20 cellular contexts compared by ENCODE assay signal in the genomic region with DNA sequence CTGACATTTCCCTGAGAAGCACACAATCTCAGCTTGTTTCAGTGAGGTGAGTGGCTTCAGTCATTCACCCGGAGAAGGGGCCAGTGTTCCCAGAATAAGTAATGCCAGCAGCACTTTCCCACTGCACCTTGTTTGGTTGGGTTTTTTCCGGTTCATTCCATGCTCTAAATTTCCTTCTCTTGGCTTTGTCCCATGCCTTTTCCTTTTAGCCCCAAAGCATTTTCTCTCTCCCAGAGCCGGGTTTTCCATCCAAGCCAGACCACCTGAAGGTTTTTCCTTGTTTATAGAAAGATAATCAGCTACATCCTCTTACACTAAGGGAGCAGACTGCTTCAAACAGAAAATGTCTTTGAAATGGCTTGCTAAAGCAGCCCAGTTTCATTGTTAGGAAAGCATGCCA.
DNase-seq lines count a peak whose midpoint lies in the region; TF ChIP-seq lines count a peak whose summit lies in the region.
"Had no signal": no experiment of that assay in that cellular context is flagged by ENCODE, and none has a peak within 500 bp of the region (broad histone marks: within the 10 kb centered on the region; RNA-seq: fewer than 3 reads in every experiment).

No MANE protein-coding gene starts in this region.

- H3K27ac ChIP-seq in mammary epithelial cell (ENCODE audit: insufficient read depth, low read depth, low read length): no peak overlapping the region
- no peak overlapping the region for H3K27ac ChIP-seq in endodermal cell (ENCODE audit: low read depth, low read length)
- H3K27ac ChIP-seq: C4-2B had no signal

- POLR2A ChIA-PET in MCF 10A (lab: Yijun Ruan, JAX): interaction anchor here (0.7 kb wide), 1 partner anchor 20 kb away, joined by 3 read pairs; no protein-coding TSS in a partner anchor

- intact Hi-C loops in MCF 10A (cut with micrococcal nuclease): no loop called here
- intact Hi-C loops in mammary epithelial cell (cut with micrococcal nuclease): no loop called here
- intact Hi-C loops in posterior vena cava (cut with DNase I): no loop called here
- intact Hi-C loops in posterior cingulate gyrus (cut with DNase I): no loop called here

- H3K27ac Mint-ChIP-seq in MCF 10A (ENCODE audit: low read depth, unreplicated experiment) (peak overlapping the region; percentile 44), endodermal cell (peak overlapping the region; percentile 73)
- H3K27ac Mint-ChIP-seq: HFFc6 had no signal

- H3K36me3 ChIP-seq in mammary epithelial cell (ENCODE audit: insufficient read depth, low read length): no peaks in the 10 kb centered on the region
- no peaks in the 10 kb centered on the region for H3K36me3 ChIP-seq in endodermal cell (ENCODE audit: control insufficient read depth, insufficient read depth, low read length)
- H3K36me3 ChIP-seq: MG63 had no signal

- H3K9me3 ChIP-seq in mammary epithelial cell (replicated peaks; ENCODE audit: insufficient read depth, low read length) (no peaks in the 10 kb centered on the region), endodermal cell (ENCODE audit: control insufficient read depth, low read length) (peaks cover 22% of the 10 kb centered on the region)
- H3K9me3 ChIP-seq: MG63 had no signal

- dilution Hi-C loops in mammary epithelial cell (cut with HindIII; ENCODE audit: low sequenced_read_pairs): no loop called here

- WGBS in mammary epithelial cell (ENCODE audit: low coverage, missing lambda C conversion rate): 3% methylated on average over 3 of the region's 3 CpGs
- 71 to 73% methylated on average over 2 to 3 of the region's 3 CpGs for WGBS in endodermal cell (ENCODE audit: insufficient coverage in 1 of 2, insufficient read length in 1 of 2), 2 experiments

- BruUV-seq in MCF 10A (replicated peaks; lab: Mats Ljungman, UMichigan) (no TSS peak), mammary epithelial cell (replicated peaks; lab: Mats Ljungman, UMichigan) (no TSS peak)

- H3K4me1 ChIP-seq in mammary epithelial cell (ENCODE audit: insufficient read depth, low read length): no peaks in the 10 kb centered on the region
- peaks cover 21% of the 10 kb centered on the region for H3K4me1 ChIP-seq in endodermal cell (ENCODE audit: control insufficient read depth, insufficient read depth, low read length)

- TF ChIP-seq CTCF in MCF 10A (IDR thresholded peaks at IDR 0.05; ENCODE audit: unreplicated experiment) (no peak), mammary epithelial cell (conservative IDR thresholded peaks at IDR 0.05 in 1 of 2, IDR thresholded peaks at IDR 0.05 in 1 of 2; ENCODE audit: extremely low read depth in 1 of 2, insufficient read depth in 1 of 2, low read depth in 1 of 2, low read length in 2 of 2) (no peak), endodermal cell (conservative IDR thresholded peaks at IDR 0.05) (no peak), GM13977 (IDR thresholded peaks at IDR 0.05; ENCODE audit: extremely low read depth, insufficient read depth, missing control alignments) (no peak)

- H3K27me3 ChIP-seq in mammary epithelial cell (ENCODE audit: insufficient read depth, low read length): no peaks in the 10 kb centered on the region
- H3K27me3 ChIP-seq in endodermal cell (ENCODE audit: control insufficient read depth, insufficient read depth, low read length, poor library complexity, severe bottlenecking): no peaks in the 10 kb centered on the region

- H3K9me3 Mint-ChIP-seq in MCF 10A (ENCODE audit: unreplicated experiment) (no peaks in the 10 kb centered on the region), endodermal cell (peaks cover 15% of the 10 kb centered on the region)

- H4K20me1 ChIP-seq in mammary epithelial cell (ENCODE audit: insufficient read depth, low read length): no peaks in the 10 kb centered on the region

- in situ Hi-C loops in mammary epithelial cell (cut with MboI; ENCODE audit: low sequenced_read_pairs in 2 of 2): no loop called here
- in situ Hi-C loops in GM13977 (cut with MboI; ENCODE audit: low pct_unique_long_range_greater_than_20kb, low sequenced_read_pairs, unreplicated experiment): no loop called here

- H2AFZ ChIP-seq in mammary epithelial cell (ENCODE audit: low read depth, low read length): no peak overlapping the region

- H3K4me3 ChIP-seq in mammary epithelial cell (replicated peaks in 1 of 3; ENCODE audit: insufficient read depth in 1 of 3, low read depth in 2 of 3, low read length in 3 of 3): no peak overlapping the region
- H3K4me3 ChIP-seq in endodermal cell (ENCODE audit: low read length): peak overlapping the region; percentile 43
- H3K4me3 ChIP-seq: MG63 had no signal

- no peaks in the 10 kb centered on the region for H3K79me2 ChIP-seq in mammary epithelial cell (ENCODE audit: insufficient read depth, low read length)

- H3K27me3 Mint-ChIP-seq in MCF 10A (ENCODE audit: insufficient read depth, unreplicated experiment) (no peaks in the 10 kb centered on the region), endodermal cell (ENCODE audit: insufficient read depth) (no peaks in the 10 kb centered on the region)

- H3K4me1 Mint-ChIP-seq in MCF 10A (ENCODE audit: insufficient read depth, unreplicated experiment) (no peaks in the 10 kb centered on the region), endodermal cell (peaks cover 14% of the 10 kb centered on the region)

- H3K4me3 Mint-ChIP-seq in MCF 10A (ENCODE audit: unreplicated experiment) (no peak overlapping the region), endodermal cell (no peak overlapping the region)
- H3K4me3 Mint-ChIP-seq: HFFc6 had no signal

- H3K9ac ChIP-seq in mammary epithelial cell (ENCODE audit: insufficient read depth, low read length) (no peak overlapping the region), endodermal cell (ENCODE audit: extremely low read depth, low read length, poor library complexity, severe bottlenecking) (no peak overlapping the region)

- CTCF ChIA-PET in MCF 10A (lab: Yijun Ruan, JAX): interaction anchor here (0.7 to 1.3 kb wide), 2 partner anchors 17 to 626 kb away, joined by 3 read pairs; no protein-coding TSS in a partner anchor
- CTCF ChIA-PET in mammary epithelial cell (lab: Charles Lee; ENCODE audit: low non-redundant PET): no interaction called here

- no peaks in the 10 kb centered on the region for H3K36me3 Mint-ChIP-seq in MCF 10A (ENCODE audit: insufficient read depth, unreplicated experiment)
- H3K36me3 Mint-ChIP-seq in endodermal cell (ENCODE audit: low read depth): no peaks in the 10 kb centered on the region

- no peak for DNase-seq in MCF 10A (ENCODE audit: unreplicated experiment)
- DNase-seq in mammary epithelial cell: no peak
- no peak for DNase-seq in endodermal cell
- DNase-seq in medulla oblongata (ENCODE audit: extremely low spot score): peak; percentile 7
- no peak for DNase-seq in GM13977 (ENCODE audit: low spot score)
- no peak for DNase-seq in HuH-7.5 (ENCODE audit: low spot score)
- no peak for DNase-seq in posterior vena cava (ENCODE audit: low spot score)
- no peak for DNase-seq in posterior cingulate gyrus
- DNase-seq: AML-193, EL, H7, HFFc6, Kasumi-1, MG63, NCI-H1417, NCI-H1694 treated with DMSO at 0.1 percent for 48 hours, NCI-H2081 treated with DMSO at 0.1 percent for 48 hours, NCI-H446 treated with DMSO at 0.1 percent for 48 hours, NCI-H526 treated with DMSO at 0.1 percent for 48 hours had no signal

- no peak overlapping the region for H3K4me2 ChIP-seq in mammary epithelial cell (ENCODE audit: insufficient read depth, low read depth, low read length)
